19 cellular contexts compared by ENCODE assay signal in genomic region chr3:58027704-58028317, GRCh38. TPM values are rescaled to one million over a fixed set of nuclear protein-coding genes. Genes with fewer than 3 reads are reported as not detected.
DNase-seq lines count a peak whose midpoint lies in the region; ATAC-seq, FAIRE-seq and TF ChIP-seq lines count a peak whose summit lies in the region.
"Had no signal": no experiment of that assay in that cellular context is flagged by ENCODE, and none has a peak within 500 bp of the region (broad histone marks: within the 10 kb centered on the region; RNA-seq: fewer than 3 reads in every experiment).

No MANE protein-coding gene starts in this region.

- H2BK12ac ChIP-seq in mesenchymal stem cell (ENCODE audit: low read length in 2 of 2), result no peak overlapping the region

- H3K27ac Mint-ChIP-seq in astrocyte (ENCODE audit: unreplicated experiment), result peak overlapping the region; percentile 5

- H3K9me3 ChIP-seq in HAP-1 (no peaks in the 10 kb centered on the region), astrocyte (ENCODE audit: insufficient read depth, low read depth, low read length) (no peaks in the 10 kb centered on the region), mesenchymal stem cell (ENCODE audit: control insufficient read depth, low read length) (no peaks in the 10 kb centered on the region)
- H3K9me3 ChIP-seq: testis had no signal

- no peak overlapping the region for H2BK5ac ChIP-seq in mesenchymal stem cell (ENCODE audit: low read depth, low read length, poor library complexity, severe bottlenecking)

- H4K20me1 ChIP-seq in astrocyte (ENCODE audit: insufficient read depth, low read length), result peaks cover 95% of the 10 kb centered on the region

- H3K9ac ChIP-seq in astrocyte (ENCODE audit: low read length) (no peak overlapping the region), mesenchymal stem cell (ENCODE audit: low read length) (no peak overlapping the region)

- FAIRE-seq in astrocyte (lab: Jason Lieb, UNC), result no peak
- FAIRE-seq: G401.6, GM12878 had no signal

- H4K8ac ChIP-seq in mesenchymal stem cell (ENCODE audit: low read length), result no peak overlapping the region

- no peak overlapping the region for H2BK15ac ChIP-seq in mesenchymal stem cell (ENCODE audit: low read depth, poor library complexity, severe bottlenecking)

- no peak for ATAC-seq in omental fat pad (ENCODE audit: low FRiP score)
- no peak for ATAC-seq in GM19023 (IDR thresholded peaks at IDR 0.05; ENCODE audit: unreplicated experiment)
- ATAC-seq: GM12878, left cardiac atrium had no signal

- H4K91ac ChIP-seq in mesenchymal stem cell (ENCODE audit: low read length), result no peak overlapping the region

- H3K4me3 Mint-ChIP-seq in astrocyte (ENCODE audit: unreplicated experiment), result no peak overlapping the region

- no peaks in the 10 kb centered on the region for H3K27me3 ChIP-seq in HAP-1 (ENCODE audit: low read depth)
- no peaks in the 10 kb centered on the region for H3K27me3 ChIP-seq in astrocyte (ENCODE audit: insufficient read depth, low read length)
- no peaks in the 10 kb centered on the region for H3K27me3 ChIP-seq in mesenchymal stem cell (ENCODE audit: control insufficient read depth in 1 of 2, insufficient read depth in 1 of 2, low read length in 2 of 2)
- H3K27me3 ChIP-seq: dorsolateral prefrontal cortex, testis had no signal

- peak overlapping the region; percentile 96 for H3K27ac ChIP-seq in C4-2B
- H3K27ac ChIP-seq in astrocyte (ENCODE audit: low read depth, low read length), result no peak overlapping the region
- no peak overlapping the region for H3K27ac ChIP-seq in mesenchymal stem cell (ENCODE audit: low read length, poor library complexity, severe bottlenecking)
- H3K27ac ChIP-seq: dorsolateral prefrontal cortex, testis had no signal

- no peak overlapping the region for H3K4me2 ChIP-seq in astrocyte (ENCODE audit: low read length)
- H3K4me2 ChIP-seq in mesenchymal stem cell (ENCODE audit: low read length, poor library complexity, severe bottlenecking), result no peak overlapping the region

- peak overlapping the region in 1 of 2 experiments; percentile 8 for H3K18ac ChIP-seq in mesenchymal stem cell (ENCODE audit: low read depth in 1 of 2, low read length in 2 of 2)

- H3K79me2 ChIP-seq in astrocyte (ENCODE audit: insufficient read depth, low read length), result peaks cover 97% of the 10 kb centered on the region

- H2AFZ ChIP-seq in astrocyte (ENCODE audit: low read depth, low read length) (no peak overlapping the region), mesenchymal stem cell (ENCODE audit: low read depth, low read length) (no peak overlapping the region)

- no peaks in the 10 kb centered on the region for H3K9me3 Mint-ChIP-seq in astrocyte (ENCODE audit: unreplicated experiment)

- 91% methylated on average over 2 of the region's 6 CpGs for WGBS in mesenchymal stem cell

- H3K4me1 ChIP-seq in HAP-1 (peaks cover 12% of the 10 kb centered on the region), astrocyte (ENCODE audit: insufficient read depth, low read length) (peaks cover 18% of the 10 kb centered on the region), mesenchymal stem cell (ENCODE audit: control insufficient read depth, insufficient read depth, low read depth, low read length) (peaks cover 26% of the 10 kb centered on the region)

- H3K23ac ChIP-seq in mesenchymal stem cell (ENCODE audit: low read length in 2 of 2), result no peak overlapping the region

- TF ChIP-seq CTCF in C4-2B (conservative IDR thresholded peaks at IDR 0.05) (no peak), astrocyte (IDR thresholded peaks at IDR 0.05; ENCODE audit: insufficient read depth, low read depth, low read length) (no peak), omental fat pad (IDR thresholded peaks at IDR 0.05) (no peak)

- H3K4me3 ChIP-seq in HAP-1 (no peak overlapping the region), astrocyte (ENCODE audit: insufficient read depth, low read depth, low read length) (no peak overlapping the region), mesenchymal stem cell (ENCODE audit: insufficient read depth in 1 of 2, low read depth in 1 of 2, low read length in 2 of 2) (no peak overlapping the region)
- H3K4me3 ChIP-seq: dorsolateral prefrontal cortex, GM12878, testis had no signal

- H3K27me3 Mint-ChIP-seq in astrocyte (ENCODE audit: low read depth, unreplicated experiment), result no peaks in the 10 kb centered on the region

- DNase-seq in HAP-1 (ENCODE audit: low spot score in 2 of 2) (peak; percentile 28 to 59), astrocyte (ENCODE audit: low read depth) (no peak), mesenchymal stem cell (no peak), NCI-H345 (lab: John Stamatoyannopoulos, UW) (no peak), omental fat pad (ENCODE audit: low spot score) (no peak), cortex of kidney (lab: John Stamatoyannopoulos, UW) (no peak)
- DNase-seq: dorsolateral prefrontal cortex; hippocampal formation; left cardiac atrium; NCI-H1436 treated with DMSO at 0.1 percent for 48 hours; occipital lobe; SHP77; stimulated activated CD4-positive, alpha-beta T cell treated with anti-CD3 and anti-CD28 coated beads, Interleukin-4, amount 100 ng/mL, for 1 hour; T-helper 9 cell; testis had no signal

- H3K4me1 Mint-ChIP-seq in astrocyte (ENCODE audit: low read depth, unreplicated experiment), result peaks cover 67% of the 10 kb centered on the region

- H2BK120ac ChIP-seq in mesenchymal stem cell (ENCODE audit: low read depth, low read length), result no peak overlapping the region

- peaks cover 5% of the 10 kb centered on the region for H3K36me3 Mint-ChIP-seq in astrocyte (ENCODE audit: low read depth, unreplicated experiment)

- peak overlapping the region; percentile 50 for H2AK5ac ChIP-seq in mesenchymal stem cell (ENCODE audit: low read length, severe bottlenecking)

- in situ Hi-C loops in HAP-1 (cut with MboI; ENCODE audit: low sequenced_read_pairs), result no loop called here

- H3K14ac ChIP-seq in mesenchymal stem cell (ENCODE audit: low read length in 2 of 2), result no peak overlapping the region

- no peaks in the 10 kb centered on the region for H3K36me3 ChIP-seq in HAP-1 (replicated peaks)
- no peaks in the 10 kb centered on the region for H3K36me3 ChIP-seq in astrocyte (ENCODE audit: insufficient read depth, low read length)
- peaks cover 0 to 2% of the 10 kb centered on the region in 2 experiments for H3K36me3 ChIP-seq in mesenchymal stem cell (ENCODE audit: control insufficient read depth in 1 of 2, insufficient read depth in 2 of 2, low read depth in 1 of 2, low read length in 2 of 2)

- H3K4ac ChIP-seq in mesenchymal stem cell (ENCODE audit: low read depth in 1 of 2, low read length in 2 of 2), result no peak overlapping the region

- peaks cover 7% of the 10 kb centered on the region for H3K79me1 ChIP-seq in mesenchymal stem cell (replicated peaks; ENCODE audit: low read length, poor library complexity, severe bottlenecking)

RNA-seq across cellular contexts. Expression of gene FLNB, which starts 19.6 kb away (rescaled TPM):
- 434 and 521 TPM in 2 replicates for total RNA-seq in astrocyte
- 55.8 TPM for polyA plus RNA-seq in mesenchymal stem cell (2013, experiment 1 of 2)
- polyA plus RNA-seq in mesenchymal stem cell (2013, experiment 2 of 2), result 47.9 TPM
- 100 to 1,000 TPM in 3 of 4 donors, 10 to 100 TPM in 1; 82.5 to 192 (median 145) TPM for total RNA-seq in omental fat pad

Comparison
In these comparisons a context has a peak if more than half of its experiments do, and no peak if none do; other contexts are left out.
1. DNase-seq: peak in HAP-1 (2 of 2); none in astrocyte (single experiment), mesenchymal stem cell (single experiment), NCI-H345 (single experiment), omental fat pad (single experiment) and cortex of kidney (single experiment).